ENCODE assay signal across 8 cellular contexts in the genomic region with DNA sequence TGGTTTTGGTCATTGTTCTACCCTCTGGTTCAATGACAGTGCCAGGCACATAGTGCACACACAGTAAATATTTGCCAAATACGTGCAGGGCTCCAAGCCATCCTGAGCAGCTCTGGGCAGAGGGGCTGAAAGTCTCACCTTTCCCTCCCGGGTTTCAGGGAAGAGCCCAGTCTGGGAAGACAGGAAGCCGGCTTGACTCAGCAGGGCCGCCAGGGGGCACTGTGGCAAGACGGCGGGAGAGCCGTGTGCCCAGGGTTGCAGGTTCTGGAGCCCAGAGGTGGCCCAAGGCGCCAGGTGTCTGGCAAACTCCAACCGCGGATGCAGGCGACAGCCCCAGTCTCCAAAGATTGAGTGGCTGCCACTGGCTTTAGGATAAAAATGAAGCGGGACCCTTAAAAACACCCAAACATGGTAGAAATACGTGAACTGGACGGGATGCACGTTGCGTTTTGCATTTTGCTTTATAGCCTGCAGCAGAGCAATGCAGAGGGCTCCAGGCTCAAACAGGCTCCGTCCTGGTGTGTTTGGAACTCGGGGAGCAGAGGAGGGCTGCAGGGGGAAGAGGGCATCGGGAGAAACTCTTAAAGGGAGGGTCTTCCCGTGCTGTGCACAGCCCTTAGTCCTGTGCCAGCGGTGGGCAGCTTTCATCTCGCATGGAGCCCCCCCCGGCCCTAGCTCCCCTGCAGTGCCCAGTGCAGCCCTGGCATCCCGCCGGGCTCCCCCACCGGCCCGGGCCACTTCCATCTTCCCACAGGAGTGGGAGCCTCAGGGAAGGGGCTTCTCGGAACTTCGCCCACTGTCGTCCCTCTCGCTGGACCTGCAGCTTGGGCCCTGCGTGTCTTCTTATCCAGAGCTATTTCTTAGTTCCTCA. TPM values are rescaled to one million over a fixed set of nuclear protein-coding genes. Genes with fewer than 3 reads are reported as not detected.
DNase-seq lines count a peak whose midpoint lies in the region; ATAC-seq lines count a peak whose summit lies in the region.

No MANE protein-coding gene starts in this region.

- intact Hi-C loops in left ventricle myocardium superior (cut with micrococcal nuclease) (no loop called here), posterior vena cava (cut with DNase I) (no loop called here)

- peak; percentile 27 for DNase-seq in activated naive CD4-positive, alpha-beta T cell treated with Interleukin-2 at 50 U/mL for 16 hours
- no peak for DNase-seq in activated naive CD4-positive, alpha-beta T cell treated with anti-CD3 and anti-CD28 coated beads, Interleukin-2, amount 50 U/mL, for 16 hours
- DNase-seq in NCI-H1092 (lab: John Stamatoyannopoulos, UW) (peak; percentile 68), activated T-cell treated with anti-CD3 and anti-CD28 coated beads for 48 hours (ENCODE audit: low read depth) (peak; percentile 20), left ventricle myocardium superior (no peak), posterior vena cava (ENCODE audit: low spot score) (no peak)
- peak; percentile 53 for DNase-seq in stimulated activated CD8-positive, alpha-beta memory T cell treated with anti-CD3 and anti-CD28 coated beads, Interleukin-4, amount 100 ng/mL, for 48 hours

- ATAC-seq in left ventricle myocardium superior (peak; percentile 56), GM18517 (IDR thresholded peaks at IDR 0.05; ENCODE audit: unreplicated experiment) (no peak)

RNA-seq across cellular contexts. Expression of a gene that starts 10.7 kb away (rescaled TPM):
- total RNA-seq in left ventricle myocardium superior (not detected), posterior vena cava (not detected)

RNA-seq across cellular contexts. Expression of a gene that starts 18.4 kb away (rescaled TPM):
- total RNA-seq in left ventricle myocardium superior (not detected), posterior vena cava (not detected)

RNA-seq across cellular contexts. Expression of a gene that starts 32.0 kb away (rescaled TPM):
- total RNA-seq in left ventricle myocardium superior (not detected), posterior vena cava (not detected)

RNA-seq across cellular contexts. Expression of a gene that starts 42.2 kb away (rescaled TPM):
- total RNA-seq in left ventricle myocardium superior (not detected), posterior vena cava (not detected)

RNA-seq across cellular contexts. Expression of a gene that starts 55.2 kb away (rescaled TPM):
- total RNA-seq in left ventricle myocardium superior (not detected), posterior vena cava (not detected)

Comparison
In these comparisons a context has a peak if more than half of its experiments do, and no peak if none do; other contexts are left out.
1. DNase-seq: peak in activated naive CD4-positive, alpha-beta T cell treated with Interleukin-2 at 50 U/mL for 16 hours (single experiment), NCI-H1092 (single experiment), activated T-cell treated with anti-CD3 and anti-CD28 coated beads for 48 hours (single experiment) and stimulated activated CD8-positive, alpha-beta memory T cell treated with anti-CD3 and anti-CD28 coated beads, Interleukin-4, amount 100 ng/mL, for 48 hours (single experiment); none in activated naive CD4-positive, alpha-beta T cell treated with anti-CD3 and anti-CD28 coated beads, Interleukin-2, amount 50 U/mL, for 16 hours (single experiment), left ventricle myocardium superior (single experiment) and posterior vena cava (single experiment).